In the genomic region with DNA sequence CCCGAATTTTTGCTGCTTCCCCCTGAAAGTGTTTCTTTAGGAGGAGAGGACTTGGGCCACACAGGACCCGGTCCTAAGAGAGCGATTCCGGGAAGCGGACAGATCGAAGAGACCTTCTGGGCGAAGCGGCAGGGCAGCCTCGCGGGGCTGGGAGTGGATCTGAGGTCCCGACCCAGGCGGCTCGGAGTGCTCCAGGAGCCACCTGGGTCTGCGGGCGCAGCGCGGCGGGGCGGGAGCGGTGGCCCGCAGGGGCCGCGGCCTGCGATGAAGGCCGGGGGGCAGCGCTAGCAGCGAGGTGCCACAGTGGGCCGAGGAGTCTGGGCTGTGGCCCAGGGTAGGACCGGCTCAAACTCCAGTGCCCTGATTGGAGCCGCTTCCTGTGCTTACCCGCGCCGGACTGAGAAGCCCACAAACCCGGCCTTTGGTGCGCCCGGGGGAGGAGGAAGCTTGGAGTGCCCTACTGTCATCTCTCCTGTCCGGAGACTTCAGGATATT, we compare ENCODE assay signal across 8 cellular contexts. TPM values are rescaled to one million over a fixed set of nuclear protein-coding genes. Genes with fewer than 3 reads are reported as not detected.
DNase-seq lines count a peak whose midpoint lies in the region; ATAC-seq and TF ChIP-seq lines count a peak whose summit lies in the region.

No MANE protein-coding gene starts in this region.

- H3K27me3 ChIP-seq in HAP-1 (ENCODE audit: low read depth) (no peaks in the 10 kb centered on the region), adipocyte (replicated peaks; ENCODE audit: control insufficient read depth, insufficient read depth, low read length) (peaks cover 4% of the 10 kb centered on the region), iPS-15b (ENCODE audit: control insufficient read depth, insufficient read depth, low read length) (peaks cover 59% of the 10 kb centered on the region), gastrocnemius medialis (no peaks in the 10 kb centered on the region)

- ATAC-seq in gastrocnemius medialis (peak; percentile 20), omental fat pad (ENCODE audit: low FRiP score) (no peak), GM19395 (IDR thresholded peaks at IDR 0.05; ENCODE audit: unreplicated experiment) (no peak)

- TF ChIP-seq CTCF in gastrocnemius medialis (IDR thresholded peaks at IDR 0.05 in 4 of 5, conservative IDR thresholded peaks at IDR 0.05 in 1 of 5) (no peak), omental fat pad (IDR thresholded peaks at IDR 0.05) (no peak)

- peak in 1 of 2 experiments; percentile 53 for DNase-seq in HAP-1 (ENCODE audit: low spot score in 2 of 2)
- peak; percentile 13 for DNase-seq in adipocyte (ENCODE audit: low read depth)
- peak; percentile 23 to 39 for DNase-seq in gastrocnemius medialis
- DNase-seq in omental fat pad (ENCODE audit: low spot score), result no peak
- no peak for DNase-seq in EL
- no peak for DNase-seq in UCSD-AML1 (lab: John Stamatoyannopoulos, UW; ENCODE audit: unreplicated experiment)

- TF ChIP-seq POLR2A in gastrocnemius medialis (IDR thresholded peaks at IDR 0.05), result peak; percentile 30 to 39

- peak overlapping the region; percentile 88 to 99 (median 91) for H3K27ac ChIP-seq in gastrocnemius medialis

- no peaks in the 10 kb centered on the region for H3K36me3 ChIP-seq in HAP-1 (replicated peaks)
- no peaks in the 10 kb centered on the region for H3K36me3 ChIP-seq in adipocyte (ENCODE audit: control insufficient read depth, insufficient read depth, low read length, severe bottlenecking)
- H3K36me3 ChIP-seq in iPS-15b (ENCODE audit: control insufficient read depth, insufficient read depth, low read length), result no peaks in the 10 kb centered on the region
- no peaks in the 10 kb centered on the region for H3K36me3 ChIP-seq in gastrocnemius medialis

- intact Hi-C loops in gastrocnemius medialis (cut with DNase I; ENCODE audit: low total_unique reads), result loop anchor here (1.0 to 5.0 kb wide), 3 partner anchors 46 to 236 kb away; no protein-coding TSS in a partner anchor

- H3K9me3 ChIP-seq in HAP-1 (no peaks in the 10 kb centered on the region), adipocyte (ENCODE audit: control insufficient read depth, low read length) (no peaks in the 10 kb centered on the region), iPS-15b (ENCODE audit: control insufficient read depth, insufficient read depth, low read length) (no peaks in the 10 kb centered on the region), gastrocnemius medialis (no peaks in the 10 kb centered on the region)

- H3K9ac ChIP-seq in adipocyte (ENCODE audit: low read length) (peak overlapping the region; percentile 83), iPS-15b (ENCODE audit: low read depth, low read length) (no peak overlapping the region)

- H3K4me1 ChIP-seq in HAP-1 (peaks cover 35% of the 10 kb centered on the region), adipocyte (ENCODE audit: control insufficient read depth, insufficient read depth, low read length) (peaks cover 46% of the 10 kb centered on the region), iPS-15b (ENCODE audit: control insufficient read depth, insufficient read depth, low read length) (peaks cover 39% of the 10 kb centered on the region), gastrocnemius medialis (peaks cover 50% of the 10 kb centered on the region in 2 donors)

- in situ Hi-C loops in HAP-1 (cut with MboI; ENCODE audit: low sequenced_read_pairs) (no loop called here), gastrocnemius medialis (cut with MboI; ENCODE audit: low sequenced_read_pairs in 4 of 4) (loop anchor here (5.0 to 10.0 kb wide), 3 partner anchors 178 to 238 kb away; no protein-coding TSS in a partner anchor)

- H3K4me3 ChIP-seq in HAP-1, result peak overlapping the region; percentile 71
- peak overlapping the region; percentile 84 for H3K4me3 ChIP-seq in adipocyte (ENCODE audit: low read length)
- H3K4me3 ChIP-seq in iPS-15b (ENCODE audit: low read depth, low read length), result peak overlapping the region; percentile 64
- peak overlapping the region; percentile 62 to 90 (median 70) for H3K4me3 ChIP-seq in gastrocnemius medialis

RNA-seq across cellular contexts. Expression of gene PKNOX2, which starts 1.8 kb away (rescaled TPM):
- 10 to 100 TPM in 1 of 4 donors, 1 to 10 TPM in 3; 3.7 to 11.7 (median 6.0) TPM for total RNA-seq in gastrocnemius medialis
- 1 to 10 TPM in 2 of 4 donors, under 1 TPM in 2; 0.19 to 2.7 (median 0.82) TPM for total RNA-seq in omental fat pad

RNA-seq across cellular contexts. Expression of gene TMEM218, which starts 55.0 kb away (rescaled TPM):
- total RNA-seq in gastrocnemius medialis (10 to 100 TPM in 1 of 4 donors, 1 to 10 TPM in 3; 6.3 to 11.2 (median 9.4) TPM), omental fat pad (10 to 100 TPM; 17.0 to 24.4 (median 21.9) TPM)

Comparison
In these comparisons a context has a peak if more than half of its experiments do, and no peak if none do; other contexts are left out.
1. DNase-seq: peak in adipocyte (single experiment) and gastrocnemius medialis (2 of 2); none in omental fat pad (single experiment), EL (single experiment) and UCSD-AML1 (single experiment).
2. ATAC-seq: peak in gastrocnemius medialis (2 of 2); none in omental fat pad (single experiment) and GM19395 (single experiment).
3. Peak in every context shown above with its lines, with median percentiles within 50 percentile points of each other: H3K4me3 ChIP-seq.